19 cellular contexts compared by ENCODE assay signal in the genomic region with DNA sequence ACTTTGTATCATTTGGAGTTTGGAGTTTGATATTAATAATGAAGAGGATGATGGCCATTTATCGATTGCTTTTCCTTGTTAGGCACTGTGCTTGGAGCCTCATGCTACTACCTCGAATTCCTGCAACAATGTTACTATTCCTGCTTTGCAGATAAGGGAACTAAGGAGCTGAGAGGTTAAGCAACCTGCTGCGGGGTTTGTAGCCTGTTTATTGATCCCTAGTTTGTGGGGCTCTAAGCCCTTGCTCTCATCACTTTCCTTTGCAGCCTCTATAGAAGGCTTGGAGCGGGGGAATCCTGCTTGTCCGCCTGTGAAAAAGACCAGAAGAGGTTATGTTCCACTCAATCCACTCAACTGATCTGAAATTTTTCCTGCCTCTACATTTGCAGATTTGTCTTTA. TPM values are rescaled to one million over a fixed set of nuclear protein-coding genes. Genes with fewer than 3 reads are reported as not detected.
DNase-seq lines count a peak whose midpoint lies in the region; ATAC-seq, FAIRE-seq and TF ChIP-seq lines count a peak whose summit lies in the region.
"Had no signal": no experiment of that assay in that cellular context is flagged by ENCODE, and none has a peak within 500 bp of the region (broad histone marks: within the 10 kb centered on the region; RNA-seq: fewer than 3 reads in every experiment).

No MANE protein-coding gene starts in this region.

- no peaks in the 10 kb centered on the region for H3K27me3 Mint-ChIP-seq in MCF 10A (ENCODE audit: insufficient read depth, unreplicated experiment)
- H3K27me3 Mint-ChIP-seq in astrocyte (ENCODE audit: low read depth, unreplicated experiment) = no peaks in the 10 kb centered on the region
- H3K27me3 Mint-ChIP-seq in type B pancreatic cell = peaks cover 5% of the 10 kb centered on the region

- intact Hi-C loops in MCF 10A (cut with micrococcal nuclease) (no loop called here), breast epithelium (cut with DNase I; ENCODE audit: low total_unique reads) (no loop called here)

- H3K36me3 Mint-ChIP-seq in MCF 10A (ENCODE audit: insufficient read depth, unreplicated experiment) (no peaks in the 10 kb centered on the region), astrocyte (ENCODE audit: low read depth, unreplicated experiment) (no peaks in the 10 kb centered on the region), type B pancreatic cell (no peaks in the 10 kb centered on the region)
- H3K36me3 Mint-ChIP-seq: CD4-positive, CD25-positive, alpha-beta regulatory T cell had no signal

- H3K4me2 ChIP-seq in astrocyte (ENCODE audit: low read length) = peak overlapping the region; percentile 41

- H4K20me1 ChIP-seq in astrocyte (ENCODE audit: insufficient read depth, low read length) = no peaks in the 10 kb centered on the region

- H3K36me3 ChIP-seq in breast epithelium (no peaks in the 10 kb centered on the region), astrocyte (ENCODE audit: insufficient read depth, low read length) (no peaks in the 10 kb centered on the region)

- DNase-seq in MCF 10A (ENCODE audit: unreplicated experiment) = no peak
- no peak for DNase-seq in breast epithelium (ENCODE audit: low spot score in 2 of 2)
- DNase-seq in astrocyte (ENCODE audit: low read depth) = no peak
- no peak for DNase-seq in left lobe of liver (ENCODE audit: low spot score)
- no peak for DNase-seq in type B pancreatic cell (ENCODE audit: extremely low spot score, unreplicated experiment)
- DNase-seq in effector CD4-positive, alpha-beta T cell = no peak
- DNase-seq in NCI-H2081 (lab: John Stamatoyannopoulos, UW) = no peak
- DNase-seq: 8988T; BE2C; CD4-positive, CD25-positive, alpha-beta regulatory T cell; COR-L47; DMS153; NCI-H1105; NCI-H1694; NCI-H510A treated with DMSO at 0.1 percent for 48 hours; PC-3 had no signal

- H3K4me3 Mint-ChIP-seq in MCF 10A (ENCODE audit: unreplicated experiment) = no peak overlapping the region
- no peak overlapping the region for H3K4me3 Mint-ChIP-seq in astrocyte (ENCODE audit: unreplicated experiment)
- no peak overlapping the region for H3K4me3 Mint-ChIP-seq in type B pancreatic cell
- H3K4me3 Mint-ChIP-seq: CD4-positive, CD25-positive, alpha-beta regulatory T cell had no signal

- CTCF ChIA-PET in MCF 10A (lab: Yijun Ruan, JAX) = interaction anchor here (1.5 kb wide), 1 partner anchor 13 kb away, joined by 5 read pairs; no protein-coding TSS in a partner anchor

- FAIRE-seq in astrocyte (lab: Jason Lieb, UNC) = no peak
- FAIRE-seq: GM12878, K562 had no signal

- H3K9ac ChIP-seq in astrocyte (ENCODE audit: low read length) = no peak overlapping the region

- no TSS peak for BruUV-seq in MCF 10A (replicated peaks; lab: Mats Ljungman, UMichigan)

- H3K4me3 ChIP-seq in breast epithelium = no peak overlapping the region
- no peak overlapping the region for H3K4me3 ChIP-seq in astrocyte (ENCODE audit: insufficient read depth, low read depth, low read length)
- H3K4me3 ChIP-seq: GM12878, K562 had no signal

- TF ChIP-seq CTCF in MCF 10A (IDR thresholded peaks at IDR 0.05; ENCODE audit: unreplicated experiment) (no peak), breast epithelium (IDR thresholded peaks at IDR 0.05) (no peak), astrocyte (IDR thresholded peaks at IDR 0.05; ENCODE audit: insufficient read depth, low read depth, low read length) (no peak), type B pancreatic cell (conservative IDR thresholded peaks at IDR 0.05) (no peak)

- H3K79me2 ChIP-seq in astrocyte (ENCODE audit: insufficient read depth, low read length) = peaks cover 28% of the 10 kb centered on the region

- no peak overlapping the region for H2AFZ ChIP-seq in astrocyte (ENCODE audit: low read depth, low read length)

- H3K27ac ChIP-seq in breast epithelium = no peak overlapping the region
- no peak overlapping the region for H3K27ac ChIP-seq in astrocyte (ENCODE audit: low read depth, low read length)

- H3K4me1 Mint-ChIP-seq in MCF 10A (ENCODE audit: insufficient read depth, unreplicated experiment) (peaks cover 57% of the 10 kb centered on the region), astrocyte (ENCODE audit: low read depth, unreplicated experiment) (peaks cover 35% of the 10 kb centered on the region), type B pancreatic cell (ENCODE audit: unreplicated experiment) (peaks cover 10% of the 10 kb centered on the region)
- H3K4me1 Mint-ChIP-seq: CD4-positive, CD25-positive, alpha-beta regulatory T cell had no signal

- H3K9me3 ChIP-seq in breast epithelium = no peaks in the 10 kb centered on the region
- no peaks in the 10 kb centered on the region for H3K9me3 ChIP-seq in astrocyte (ENCODE audit: insufficient read depth, low read depth, low read length)
- H3K9me3 ChIP-seq: BE2C had no signal

- no peaks in the 10 kb centered on the region for H3K4me1 ChIP-seq in breast epithelium
- H3K4me1 ChIP-seq in astrocyte (ENCODE audit: insufficient read depth, low read length) = peaks cover 45% of the 10 kb centered on the region

- TF ChIP-seq POLR2A in breast epithelium (IDR thresholded peaks at IDR 0.05) = no peak

- H3K27ac Mint-ChIP-seq in MCF 10A (ENCODE audit: low read depth, unreplicated experiment) (peak overlapping the region; percentile 87), astrocyte (ENCODE audit: unreplicated experiment) (no peak overlapping the region), type B pancreatic cell (peak overlapping the region; percentile 22)
- H3K27ac Mint-ChIP-seq: CD4-positive, CD25-positive, alpha-beta regulatory T cell had no signal

- POLR2A ChIA-PET in MCF 10A (lab: Yijun Ruan, JAX) = interaction anchor here (1.0 to 9.7 kb wide), 5 partner anchors 9 to 31 kb away, joined by 3 to 87 read pairs (median 13); partner anchors contain the start of gene ARHGEF28

- H3K9me3 Mint-ChIP-seq in MCF 10A (ENCODE audit: unreplicated experiment) (no peaks in the 10 kb centered on the region), astrocyte (ENCODE audit: unreplicated experiment) (no peaks in the 10 kb centered on the region), type B pancreatic cell (no peaks in the 10 kb centered on the region)
- H3K9me3 Mint-ChIP-seq: CD4-positive, CD25-positive, alpha-beta regulatory T cell had no signal

- ATAC-seq in left lobe of liver = peak; percentile 38
- ATAC-seq in GM19324 (IDR thresholded peaks at IDR 0.05; ENCODE audit: low FRiP score, unreplicated experiment) = no peak
- ATAC-seq: GM12878, K562, PC-3 had no signal

- no peaks in the 10 kb centered on the region for H3K27me3 ChIP-seq in breast epithelium
- no peaks in the 10 kb centered on the region for H3K27me3 ChIP-seq in astrocyte (ENCODE audit: insufficient read depth, low read length)
- H3K27me3 ChIP-seq: BE2C had no signal

RNA-seq across cellular contexts. Expression of gene ARHGEF28, which starts 15.8 kb away (rescaled TPM):
- 27.2 and 34.8 TPM in 2 replicates for total RNA-seq in MCF 10A (2022)
- 10 to 100 TPM; 11.4 to 65.4 (median 31.5) TPM for total RNA-seq in breast epithelium
- 8.1 and 8.5 TPM in 2 replicates for total RNA-seq in astrocyte
- total RNA-seq in left lobe of liver = 14.4 TPM
- total RNA-seq in type B pancreatic cell (ENCODE audit: low replicate concordance) = 24.9 and 44.1 TPM in 2 replicates
- total RNA-seq: CD4-positive, CD25-positive, alpha-beta regulatory T cell had no signal
